Comparison of ENCODE assay signal across 9 cellular contexts in the genomic region with DNA sequence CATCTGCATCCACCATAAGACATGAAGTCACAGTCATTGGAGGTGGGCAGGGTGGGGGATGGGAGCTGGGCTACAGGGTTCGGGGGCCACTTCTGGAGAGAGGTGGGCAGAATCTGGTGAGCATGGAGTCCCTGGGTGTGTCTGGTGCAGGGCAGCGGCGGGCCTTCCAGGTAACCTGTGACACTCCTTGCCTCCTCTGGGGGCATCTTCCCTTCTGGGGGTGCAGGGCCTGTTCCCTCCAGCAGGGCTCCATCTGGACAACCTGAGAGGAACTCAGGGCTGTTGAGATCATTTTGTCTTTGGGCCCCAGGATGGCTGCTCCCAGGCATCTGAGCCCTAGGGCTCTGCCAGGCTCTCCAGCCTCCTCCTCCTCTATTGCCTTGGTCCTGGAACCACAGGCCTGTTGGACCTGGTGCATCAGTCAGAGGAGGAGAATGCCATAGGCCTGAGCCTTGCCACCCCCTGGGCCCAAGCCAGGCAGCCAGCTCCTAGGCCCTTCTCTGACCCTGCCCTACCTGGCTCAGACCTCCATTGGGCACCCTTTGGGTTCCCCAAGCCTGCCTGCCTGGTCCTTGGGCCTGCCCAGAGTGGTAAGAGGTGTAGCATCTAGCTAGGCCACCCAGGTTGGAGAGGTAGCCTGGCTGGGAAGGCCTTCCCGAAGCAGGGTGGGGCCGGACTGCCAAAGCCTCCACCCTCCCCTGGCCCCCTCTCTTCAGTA. TPM values are rescaled to one million over a fixed set of nuclear protein-coding genes. Genes with fewer than 3 reads are reported as not detected.
DNase-seq lines count a peak whose midpoint lies in the region; ATAC-seq and TF ChIP-seq lines count a peak whose summit lies in the region.
"Had no signal": no experiment of that assay in that cellular context is flagged by ENCODE, and none has a peak within 500 bp of the region (broad histone marks: within the 10 kb centered on the region; RNA-seq: fewer than 3 reads in every experiment).

No MANE protein-coding gene starts in this region.

- no peak overlapping the region for H3K4me3 ChIP-seq in KMS-11 (IDR thresholded peaks at IDR 0.05; ENCODE audit: insufficient read depth, low read depth, low read length)

- H3K36me3 Mint-ChIP-seq in chondrocyte (ENCODE audit: low read depth): peaks cover 20% of the 10 kb centered on the region
- H3K36me3 Mint-ChIP-seq in progenitor cell of endocrine pancreas (ENCODE audit: insufficient read depth): no peaks in the 10 kb centered on the region

- no peak overlapping the region for H3K4me2 ChIP-seq in KMS-11

- no peaks in the 10 kb centered on the region for H4K20me1 ChIP-seq in KMS-11 (ENCODE audit: insufficient read depth)

- no peak overlapping the region for H2AFZ ChIP-seq in KMS-11 (ENCODE audit: low read depth)

- no peaks in the 10 kb centered on the region for H3K79me2 ChIP-seq in KMS-11 (ENCODE audit: insufficient read depth, low read depth)

- H3K4me1 Mint-ChIP-seq in chondrocyte (ENCODE audit: low read depth): peaks cover 51% of the 10 kb centered on the region
- H3K4me1 Mint-ChIP-seq in progenitor cell of endocrine pancreas (ENCODE audit: low read depth): peaks cover 2% of the 10 kb centered on the region

- ATAC-seq in HG03432 (IDR thresholded peaks at IDR 0.05; ENCODE audit: unreplicated experiment) (no peak), GM19035 (IDR thresholded peaks at IDR 0.05; ENCODE audit: unreplicated experiment) (no peak)

- H3K4me1 ChIP-seq in KMS-11 (ENCODE audit: low read depth, poor library complexity, severe bottlenecking): peaks cover 21% of the 10 kb centered on the region

- TF ChIP-seq CTCF in KMS-11 (conservative IDR thresholded peaks at IDR 0.05; ENCODE audit: low read depth, low read length) (peak; percentile 33; the same call in 1 of the 2 replicates), chondrocyte (IDR thresholded peaks at IDR 0.05) (peak; percentile 53), progenitor cell of endocrine pancreas (IDR thresholded peaks at IDR 0.05; ENCODE audit: unreplicated experiment) (peak; percentile 59)

- H3K27ac ChIP-seq in KMS-11: no peak overlapping the region

- no peak overlapping the region for H3K9ac ChIP-seq in KMS-11

- H3K36me3 ChIP-seq in KMS-11 (ENCODE audit: insufficient read depth): no peaks in the 10 kb centered on the region

- H3K9me3 Mint-ChIP-seq in chondrocyte (ENCODE audit: low read depth): no peaks in the 10 kb centered on the region
- H3K9me3 Mint-ChIP-seq in progenitor cell of endocrine pancreas (ENCODE audit: low read depth): no peaks in the 10 kb centered on the region

- H3K4me3 Mint-ChIP-seq in chondrocyte (ENCODE audit: unreplicated experiment) (no peak overlapping the region), progenitor cell of endocrine pancreas (ENCODE audit: low read depth) (no peak overlapping the region)

- peaks cover 4% of the 10 kb centered on the region for H3K27me3 ChIP-seq in KMS-11 (ENCODE audit: insufficient read depth, low read depth)

- peak overlapping the region; percentile 1 for H3K27ac Mint-ChIP-seq in chondrocyte (ENCODE audit: unreplicated experiment)
- no peak overlapping the region for H3K27ac Mint-ChIP-seq in progenitor cell of endocrine pancreas

- peaks cover 2% of the 10 kb centered on the region for H3K27me3 Mint-ChIP-seq in chondrocyte (ENCODE audit: low read depth)
- peaks cover 78% of the 10 kb centered on the region for H3K27me3 Mint-ChIP-seq in progenitor cell of endocrine pancreas

- DNase-seq in ELF-1 (ENCODE audit: low read depth, low spot score) (peak; percentile 26), chondrocyte (ENCODE audit: low spot score) (peak; percentile 82), progenitor cell of endocrine pancreas (ENCODE audit: low spot score, unreplicated experiment) (no peak), HPDE6-E6E7 (ENCODE audit: extremely low spot score) (no peak), middle frontal gyrus (ENCODE audit: extremely low spot score, low spot score) (no peak)
- DNase-seq: midbrain had no signal

RNA-seq across cellular contexts. Expression of a gene that starts 13.4 kb away (rescaled TPM):
- total RNA-seq in chondrocyte (0.38 to 0.47 TPM in 2 of 3 replicates, not detected in the other), progenitor cell of endocrine pancreas (0.47 and 0.50 TPM in 2 replicates)

RNA-seq across cellular contexts. Expression of a gene that starts 27.2 kb away (rescaled TPM):
- total RNA-seq in chondrocyte (25.4 to 35.8 TPM (median 28.9 TPM) in 3 replicates), progenitor cell of endocrine pancreas (51.5 and 52.4 TPM in 2 replicates)

RNA-seq across cellular contexts. Expression of a gene that starts 28.8 kb away (rescaled TPM):
- 45.2 to 49.5 TPM (median 47.3 TPM) in 3 replicates for total RNA-seq in chondrocyte
- total RNA-seq in progenitor cell of endocrine pancreas: 92.3 and 103 TPM in 2 replicates

Comparison
In these comparisons a context has a peak if more than half of its experiments do, and no peak if none do; other contexts are left out.
1. DNase-seq: peak in ELF-1 (single experiment) and chondrocyte (single experiment); none in progenitor cell of endocrine pancreas (single experiment), HPDE6-E6E7 (single experiment) and middle frontal gyrus (single experiment).
2. Peak in every context shown above with its lines, with median percentiles within 50 percentile points of each other: CTCF ChIP-seq.